ENCODE assay signal across 1 cellular context in genomic region chr5:132829742-132830435, GRCh38.
TF ChIP-seq lines count a peak whose summit lies in the region.

No MANE protein-coding gene starts in this region.

TF ChIP-seq in H1, 55 proteins besides CTCF, POLR2A, EP300 and RAD21:
- TF ChIP-seq ATF2 (IDR thresholded peaks at IDR 0.05; ENCODE audit: low read length) = no peak
- no peak for TF ChIP-seq SAP30 (IDR thresholded peaks at IDR 0.05; ENCODE audit: insufficient read depth, insufficient replicate concordance, low read length)
- 0 out of 2 replicates have a peak, but pooled peaks have one; percentile 33 for TF ChIP-seq RBBP5 (IDR thresholded peaks at IDR 0.05; ENCODE audit: borderline replicate concordance, low read depth, low read length)
- TF ChIP-seq CREB1 (IDR thresholded peaks at IDR 0.05) = 0 out of 2 replicates have a peak, but pooled peaks have one; percentile 38
- peak; percentile 74 for TF ChIP-seq EZH2 (IDR thresholded peaks at IDR 0.05; ENCODE audit: low read depth, low read length, severe bottlenecking)
- TF ChIP-seq E2F6 (IDR thresholded peaks at IDR 0.05) = peak; percentile 69
- 0 out of 2 replicates have a peak, but pooled peaks have one; percentile 63 for TF ChIP-seq YY1 (IDR thresholded peaks at IDR 0.05; ENCODE audit: low read depth, low read length)
- 0 out of 4 replicates have a peak, but pooled peaks of 1 of the 2 experiments have one; percentile 29 for TF ChIP-seq HDAC2 (IDR thresholded peaks at IDR 0.05; ENCODE audit: borderline replicate concordance in 1 of 2, low read depth in 2 of 2, low read length in 2 of 2)
- no peak for TF ChIP-seq RNF2 (IDR thresholded peaks at IDR 0.05; ENCODE audit: borderline replicate concordance, low read depth, low read length, missing control alignments, poor library complexity, severe bottlenecking)
- TF ChIP-seq GABPA (IDR thresholded peaks at IDR 0.05; ENCODE audit: borderline replicate concordance, insufficient read depth, low read length) = 0 out of 2 replicates have a peak, but pooled peaks have one; percentile 25
- TF ChIP-seq KDM4A (IDR thresholded peaks at IDR 0.05; ENCODE audit: low read depth, low read length, severe bottlenecking) = peak; percentile 81
- peak in 1 of 2 experiments; percentile 47; a peak in 1 of 4 replicates for TF ChIP-seq SIN3A (conservative IDR thresholded peaks at IDR 0.05 in 1 of 2, IDR thresholded peaks at IDR 0.05 in 1 of 2; ENCODE audit: low read depth in 1 of 2, low read length in 2 of 2)
- TF ChIP-seq SUZ12 (IDR thresholded peaks at IDR 0.05; ENCODE audit: low read length) = peak; percentile 68; the same call in 1 of the 2 replicates
- TF ChIP-seq MAX (IDR thresholded peaks at IDR 0.05) = peak; percentile 80
- no peak for TF ChIP-seq CHD7 (IDR thresholded peaks at IDR 0.05; ENCODE audit: insufficient replicate concordance, low read length)
- TF ChIP-seq HDAC6 (IDR thresholded peaks at IDR 0.05; ENCODE audit: low read depth, low read length) = no peak
TF ChIP-seq in H1: peak in this region for 11.
